In genomic region chr4:113756005-113756410, GRCh38 we compare ENCODE assay signal across 8 cellular contexts. TPM values are rescaled to one million over a fixed set of nuclear protein-coding genes. Genes with fewer than 3 reads are reported as not detected.
DNase-seq lines count a peak whose midpoint lies in the region; ATAC-seq, FAIRE-seq and TF ChIP-seq lines count a peak whose summit lies in the region.

No MANE protein-coding gene starts in this region.

- DNase-seq in left ventricle myocardium inferior (no peak), heart right ventricle (no peak), RCC 7860 (ENCODE audit: low spot score) (no peak), iris pigment epithelial cell (ENCODE audit: low read depth) (peak; percentile 72), D721Med (ENCODE audit: insufficient read length, low spot score) (no peak), WTC11 (ENCODE audit: low spot score) (no peak), NCI-H1092 treated with DMSO at 0.1 percent for 48 hours (lab: John Stamatoyannopoulos, UW) (no peak)

- H3K27ac ChIP-seq in left ventricle myocardium inferior (replicated peaks) (peak overlapping the region; percentile 16), heart right ventricle (peak overlapping the region in 1 of 10 donors; percentile 0)

- no peaks in the 10 kb centered on the region for H3K9me3 Mint-ChIP-seq in WTC11

- WGBS in heart right ventricle, 2 donors, result 68 to 80% methylated on average over 1 of the region's 1 CpG

- H3K9me3 ChIP-seq in left ventricle myocardium inferior (replicated peaks), result no peaks in the 10 kb centered on the region
- no peaks in the 10 kb centered on the region for H3K9me3 ChIP-seq in heart right ventricle

- ATAC-seq in heart right ventricle (no peak), HG02870 (IDR thresholded peaks at IDR 0.05; ENCODE audit: unreplicated experiment) (peak; percentile 92), WTC11 (no peak)

- no peak overlapping the region for H3K27ac Mint-ChIP-seq in WTC11

- intact Hi-C loops in left ventricle myocardium inferior (cut with micrococcal nuclease) (no loop called here), heart right ventricle (cut with DNase I) (loop anchor here in 6 of 10 donors (5.0 to 10.0 kb wide), 4 partner anchors 69 to 121 kb away; no protein-coding TSS in a partner anchor)

- no peaks in the 10 kb centered on the region for H3K36me3 Mint-ChIP-seq in WTC11

- peaks cover 22% of the 10 kb centered on the region for H3K27me3 Mint-ChIP-seq in WTC11 (ENCODE audit: low read depth)

- H3K27me3 ChIP-seq in left ventricle myocardium inferior (ENCODE audit: low read depth), result no peaks in the 10 kb centered on the region
- H3K27me3 ChIP-seq in heart right ventricle, result no peaks in the 10 kb centered on the region

- peaks cover 41% of the 10 kb centered on the region for H3K4me1 Mint-ChIP-seq in WTC11

- no peak overlapping the region for H3K4me3 Mint-ChIP-seq in WTC11

- CTCF ChIA-PET in WTC11 (lab: Charles Lee), result no interaction called here

- peaks cover 88% of the 10 kb centered on the region for H3K4me1 ChIP-seq in left ventricle myocardium inferior
- peaks cover 0 to 70% (median 61%) of the 10 kb centered on the region in 9 donors for H3K4me1 ChIP-seq in heart right ventricle

- FAIRE-seq in RCC 7860 (lab: Jason Lieb, UNC), result peak; percentile 18
- FAIRE-seq in D721Med (lab: Jason Lieb, UNC), result no peak

- no peak for TF ChIP-seq CTCF in left ventricle myocardium inferior (IDR thresholded peaks at IDR 0.05; ENCODE audit: borderline replicate concordance)
- TF ChIP-seq CTCF in heart right ventricle (IDR thresholded peaks at IDR 0.05), result no peak
- no peak for TF ChIP-seq CTCF in D721Med (IDR thresholded peaks at IDR 0.05; ENCODE audit: insufficient read depth, missing control alignments)
- no peak for TF ChIP-seq CTCF in WTC11 (IDR thresholded peaks at IDR 0.05)

- peaks cover 10% of the 10 kb centered on the region for H3K36me3 ChIP-seq in left ventricle myocardium inferior
- peaks cover 0 to 36% (median 0%) of the 10 kb centered on the region in 9 donors for H3K36me3 ChIP-seq in heart right ventricle

- POLR2A ChIA-PET in WTC11 (lab: Charles Lee), result no interaction called here

- H3K4me3 ChIP-seq in left ventricle myocardium inferior, result peak overlapping the region; percentile 92
- no peak overlapping the region for H3K4me3 ChIP-seq in heart right ventricle

TF ChIP-seq in WTC11, 78 proteins besides CTCF, POLR2A, EP300 and RAD21:
- no peak for TF ChIP-seq AR (CRISPR knock-in tag; IDR thresholded peaks at IDR 0.05)
- no peak for TF ChIP-seq NR1H2 (CRISPR knock-in tag; IDR thresholded peaks at IDR 0.05)
- TF ChIP-seq ZMAT4 (CRISPR knock-in tag; IDR thresholded peaks at IDR 0.05), result no peak
- TF ChIP-seq ZBTB43 (CRISPR knock-in tag; IDR thresholded peaks at IDR 0.05), result no peak
- TF ChIP-seq SOX15 (CRISPR knock-in tag; IDR thresholded peaks at IDR 0.05), result no peak
- TF ChIP-seq CDX4 (CRISPR knock-in tag; IDR thresholded peaks at IDR 0.05; ENCODE audit: borderline replicate concordance), result no peak
- TF ChIP-seq GRHL2 (CRISPR knock-in tag; IDR thresholded peaks at IDR 0.05; ENCODE audit: insufficient replicate concordance, severe bottlenecking), result no peak
- TF ChIP-seq IRF2 (CRISPR knock-in tag; IDR thresholded peaks at IDR 0.05; ENCODE audit: borderline replicate concordance, low read depth), result no peak
- no peak for TF ChIP-seq E2F4 (CRISPR knock-in tag; IDR thresholded peaks at IDR 0.05; ENCODE audit: borderline replicate concordance, low read depth)
- TF ChIP-seq ZNF232 (CRISPR knock-in tag; IDR thresholded peaks at IDR 0.05), result no peak
- TF ChIP-seq TEAD4 (CRISPR knock-in tag; IDR thresholded peaks at IDR 0.05), result no peak
- TF ChIP-seq ZSCAN18 (CRISPR knock-in tag; IDR thresholded peaks at IDR 0.05), result no peak
- no peak for TF ChIP-seq ZNF219 (CRISPR knock-in tag; IDR thresholded peaks at IDR 0.05; ENCODE audit: borderline replicate concordance)
- no peak for TF ChIP-seq ATF6 (CRISPR knock-in tag; IDR thresholded peaks at IDR 0.05)
TF ChIP-seq in WTC11: peak in this region for 0.

RNA-seq across cellular contexts. Expression of gene CAMK2D, which starts 5.5 kb away (rescaled TPM):
- total RNA-seq in left ventricle myocardium inferior (223 TPM), heart right ventricle (100 to 1,000 TPM; 173 to 286 (median 249) TPM), WTC11 (2021) (15.8 to 17.7 TPM (median 16.5 TPM) in 3 replicates)
- polyA plus RNA-seq in heart right ventricle, result 10 to 100 TPM; 55.6 to 58.9 TPM
